ENCODE assay signal across 33 cellular contexts in genomic region chr1:18130356-18130755, GRCh38. TPM values are rescaled to one million over a fixed set of nuclear protein-coding genes. Genes with fewer than 3 reads are reported as not detected.
"Had no signal": no experiment of that assay in that cellular context is flagged by ENCODE, and none has a peak within 500 bp of the region (broad histone marks: within the 10 kb centered on the region; RNA-seq: fewer than 3 reads in every experiment).

No MANE protein-coding gene starts in this region.

- ATAC-seq: effector memory CD8-positive, alpha-beta T cell; esophagus mucosa; gastrocnemius medialis; heart right ventricle; left cardiac atrium; left lung; left ventricle myocardium superior; lower lobe of right lung; mucosa of descending colon had no signal

- H3K36me3 ChIP-seq: colonic mucosa, esophagus squamous epithelium, gastrocnemius medialis, heart right ventricle, left lung, lower lobe of right lung had no signal

- DNase-seq: colonic mucosa; cortex of kidney; effector CD8-positive, alpha-beta T cell; effector memory CD8-positive, alpha-beta T cell; endodermal cell; erythroblast; esophagus squamous epithelium; foreskin fibroblast; foreskin melanocyte; gastrocnemius medialis; glutamatergic neuron; head of caudate nucleus; heart right ventricle; hippocampal formation; left cardiac atrium; left lung; left ventricle myocardium superior; lower lobe of right lung; mesenchymal stem cell; mucosa of descending colon; naive B cell had no signal

- H3K9me3 Mint-ChIP-seq: dendritic cell treated with granulocyte-macrophage colony-stimulating factor and Interleukin-4, amounts not matched to agents 40 ng/mL and 50 ng/mL, for 4 days; effector memory CD8-positive, alpha-beta T cell; endodermal cell; mesothelial cell of epicardium had no signal

- FAIRE-seq: endometrium, islet of Langerhans, keratinocyte had no signal

- H3K4me3 Mint-ChIP-seq: dendritic cell treated with granulocyte-macrophage colony-stimulating factor and Interleukin-4, amounts not matched to agents 40 ng/mL and 50 ng/mL, for 4 days; effector memory CD8-positive, alpha-beta T cell; endodermal cell; mesothelial cell of epicardium; naive B cell had no signal

- H3K9me3 ChIP-seq: colonic mucosa, esophagus squamous epithelium, gastrocnemius medialis, heart right ventricle, left lung, lower lobe of right lung, mucosa of descending colon had no signal

- H3K36me3 Mint-ChIP-seq: mesothelial cell of epicardium, naive B cell had no signal

- H3K27ac ChIP-seq: colonic mucosa, epithelial cell of prostate, esophagus squamous epithelium, gastrocnemius medialis, heart right ventricle, left lung, lower lobe of right lung had no signal

- H3K4me3 ChIP-seq: colonic mucosa, esophagus squamous epithelium, gastrocnemius medialis, heart right ventricle, left lung, lower lobe of right lung, mucosa of descending colon had no signal

- H3K4me1 Mint-ChIP-seq: naive B cell had no signal

- H3K4me1 ChIP-seq: colonic mucosa, esophagus squamous epithelium, gastrocnemius medialis, heart right ventricle, left lung, lower lobe of right lung had no signal

- H3K27ac Mint-ChIP-seq: dendritic cell treated with granulocyte-macrophage colony-stimulating factor and Interleukin-4, amounts not matched to agents 40 ng/mL and 50 ng/mL, for 4 days; effector memory CD8-positive, alpha-beta T cell; endodermal cell; mesothelial cell of epicardium; naive B cell had no signal

- H3K27me3 ChIP-seq: colonic mucosa had no signal

RNA-seq across cellular contexts. Expression of gene IGSF21, which starts 22.8 kb away (rescaled TPM):
- total RNA-seq: dermis microvascular lymphatic vessel endothelial cell, esophagus mucosa, glomerular endothelial cell, kidney epithelial cell, lung microvascular endothelial cell, mesothelial cell of epicardium, myocyte had no signal
- polyA plus RNA-seq: keratinocyte had no signal
